ENCODE assay signal across 41 cellular contexts in the genomic region with DNA sequence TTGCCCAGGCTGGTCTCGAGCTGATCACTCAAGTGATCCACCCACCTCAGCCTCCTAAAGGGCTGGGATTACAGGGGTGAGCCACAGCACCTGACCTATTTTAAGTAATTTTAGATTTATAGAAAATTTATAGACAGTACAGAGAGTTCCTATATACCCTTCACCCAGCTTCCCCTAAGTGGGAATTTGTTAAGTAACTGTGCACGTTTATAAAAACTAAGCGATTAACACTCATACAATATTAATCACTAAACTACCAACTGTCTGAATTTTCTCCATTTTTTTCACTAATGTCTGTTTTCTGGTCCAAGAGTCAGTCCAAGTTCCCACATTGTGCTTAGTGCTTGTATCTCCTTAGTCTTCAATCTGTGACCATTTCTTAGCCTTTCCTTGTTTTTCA. TPM values are rescaled to one million over a fixed set of nuclear protein-coding genes. Genes with fewer than 3 reads are reported as not detected.
"Had no signal": no experiment of that assay in that cellular context is flagged by ENCODE, and none has a peak within 500 bp of the region (broad histone marks: within the 10 kb centered on the region; RNA-seq: fewer than 3 reads in every experiment).

No MANE protein-coding gene starts in this region.

- H3K36me3 Mint-ChIP-seq: activated naive CD4-positive, alpha-beta T cell treated with anti-CD3 and anti-CD28 coated beads, Interleukin-2, amount 10 ng/mL, durations not matched to agents 7 days and 5 days; activated naive CD4-positive, alpha-beta T cell treated with anti-CD3 and anti-CD28 coated beads, Interleukin-2, amount 50 U/mL, for 24 hours; activated naive CD4-positive, alpha-beta T cell treated with anti-CD3 and anti-CD28 coated beads, Interleukin-2, amount 50 U/mL, for 72 hours; activated naive CD8-positive, alpha-beta T cell; activated naive CD8-positive, alpha-beta T cell treated with anti-CD3 and anti-CD28 coated beads for 36 hours; activated naive CD8-positive, alpha-beta T cell treated with anti-CD3 and anti-CD28 coated beads, Interleukin-2, amount 10 ng/mL, durations not matched to agents 7 days and 5 days; brain had no signal

- H3K27me3 Mint-ChIP-seq: activated naive CD4-positive, alpha-beta T cell treated with anti-CD3 and anti-CD28 coated beads, Interleukin-2, amount 50 U/mL, for 24 hours; activated naive CD8-positive, alpha-beta T cell; activated naive CD8-positive, alpha-beta T cell treated with anti-CD3 and anti-CD28 coated beads for 36 hours; activated naive CD8-positive, alpha-beta T cell treated with anti-CD3 and anti-CD28 coated beads, Interleukin-2, amount 10 ng/mL, durations not matched to agents 7 days and 5 days; central memory CD8-positive, alpha-beta T cell had no signal

- H3K4me1 Mint-ChIP-seq: activated naive CD4-positive, alpha-beta T cell treated with anti-CD3 and anti-CD28 coated beads, Interleukin-2, amount 10 ng/mL, durations not matched to agents 7 days and 5 days; activated naive CD4-positive, alpha-beta T cell treated with anti-CD3 and anti-CD28 coated beads, Interleukin-2, amount 50 U/mL, for 24 hours; activated naive CD8-positive, alpha-beta T cell treated with anti-CD3 and anti-CD28 coated beads for 36 hours; activated naive CD8-positive, alpha-beta T cell treated with anti-CD3 and anti-CD28 coated beads, Interleukin-2, amount 10 ng/mL, durations not matched to agents 7 days and 5 days had no signal

- H3K27ac ChIP-seq: adrenal gland, ascending aorta, body of pancreas, brain microvascular endothelial cell, breast epithelium, cardiac muscle cell had no signal

- H3K27ac Mint-ChIP-seq: activated naive CD4-positive, alpha-beta T cell treated with anti-CD3 and anti-CD28 coated beads for 36 hours; activated naive CD4-positive, alpha-beta T cell treated with anti-CD3 and anti-CD28 coated beads, Interleukin-2, amount 10 ng/mL, durations not matched to agents 7 days and 5 days; activated naive CD4-positive, alpha-beta T cell treated with anti-CD3 and anti-CD28 coated beads, Interleukin-2, amount 50 U/mL, for 24 hours; activated naive CD4-positive, alpha-beta T cell treated with anti-CD3 and anti-CD28 coated beads, Interleukin-2, amount 50 U/mL, for 72 hours; activated naive CD8-positive, alpha-beta T cell; activated naive CD8-positive, alpha-beta T cell treated with anti-CD3 and anti-CD28 coated beads for 36 hours; activated naive CD8-positive, alpha-beta T cell treated with anti-CD3 and anti-CD28 coated beads, Interleukin-2, amount 10 ng/mL, durations not matched to agents 7 days and 5 days; activated naive CD8-positive, alpha-beta T cell treated with anti-CD3 and anti-CD28 coated beads, Interleukin-2, amount 50 U/mL, for 24 hours; activated T-cell treated with anti-CD3 and anti-CD28 coated beads, Interleukin-2, amount 50 U/mL, for 24 hours; activated T-helper 1 cell treated with anti-CD3 and anti-CD28 coated beads, Interleukin-12 subunit alpha, Interleukin-12 subunit beta, Interleukin-2, Interleukin-4 antibody, amounts not matched to agents 30 ng/mL and 10 ng/mL and 1 ng/mL, durations not matched to agents 14 hours and 24 hours and 36 hours; activated T-helper 17 cell treated with anti-CD3 and anti-CD28 coated beads, Interleukin-2, amount 50 U/mL, for 72 hours; activated T-helper 2 cell treated with anti-CD3 and anti-CD28 coated beads, Interferon-gamma antibody, Interleukin-2, Interleukin-4, amounts not matched to agents 10 μg/mL and 5 μg/mL and 100 μg/mL, durations not matched to agents 14 hours and 24 hours and 36 hours; brain had no signal

- FAIRE-seq: bronchial epithelial cell had no signal

- DNase-seq: activated effector memory CD4-positive, alpha-beta T cell treated with anti-CD3 and anti-CD28 coated beads, Interleukin-2, amount 50 U/mL, for 16 hours; activated effector memory CD4-positive, alpha-beta T cell treated with Interleukin-2 at 50 U/mL for 16 hours; activated gamma-delta T cell; activated gamma-delta T cell treated with Interleukin-2 at 50 U/mL for 16 hours; activated naive CD4-positive, alpha-beta T cell; activated naive CD4-positive, alpha-beta T cell treated with anti-CD3 and anti-CD28 coated beads for 36 hours; activated naive CD4-positive, alpha-beta T cell treated with anti-CD3 and anti-CD28 coated beads, Interleukin-2, amount 10 ng/mL, durations not matched to agents 7 days and 5 days; activated naive CD4-positive, alpha-beta T cell treated with anti-CD3 and anti-CD28 coated beads, Interleukin-2, amount 50 U/mL, for 16 hours; activated naive CD4-positive, alpha-beta T cell treated with Interleukin-2 at 50 U/mL for 16 hours; activated naive CD8-positive, alpha-beta T cell treated with anti-CD3 and anti-CD28 coated beads for 36 hours; activated naive CD8-positive, alpha-beta T cell treated with anti-CD3 and anti-CD28 coated beads, Interleukin-2, amount 10 ng/mL, durations not matched to agents 7 days and 5 days; activated naive CD8-positive, alpha-beta T cell treated with anti-CD3 and anti-CD28 coated beads, Interleukin-2, amount 50 U/mL, for 24 hours; activated T-cell treated with anti-CD3 and anti-CD28 coated beads, Interleukin-2, amount 50 U/mL, for 1 hour; activated T-cell treated with anti-CD3 and anti-CD28 coated beads, Interleukin-2, amount 50 U/mL, for 24 hours; activated T-cell treated with anti-CD3 and anti-CD28 coated beads, Interleukin-2, amount 50 U/mL, for 4 hours; activated T-cell treated with anti-CD3 and anti-CD28 coated beads, Interleukin-2, amount 50 U/mL, for 48 hours; adrenal gland; amniotic stem cell; amygdala; anterior cingulate cortex; aorta; body of pancreas; brain microvascular endothelial cell; caudate nucleus; central memory CD4-positive, alpha-beta T cell; cerebellar nuclear complex had no signal

- H3K4me3 Mint-ChIP-seq: activated naive CD4-positive, alpha-beta T cell treated with anti-CD3 and anti-CD28 coated beads for 36 hours; activated naive CD4-positive, alpha-beta T cell treated with anti-CD3 and anti-CD28 coated beads, Interleukin-2, amount 10 ng/mL, durations not matched to agents 7 days and 5 days; activated naive CD4-positive, alpha-beta T cell treated with anti-CD3 and anti-CD28 coated beads, Interleukin-2, amount 50 U/mL, for 24 hours; activated naive CD8-positive, alpha-beta T cell; activated naive CD8-positive, alpha-beta T cell treated with anti-CD3 and anti-CD28 coated beads for 36 hours; activated naive CD8-positive, alpha-beta T cell treated with anti-CD3 and anti-CD28 coated beads, Interleukin-2, amount 10 ng/mL, durations not matched to agents 7 days and 5 days; activated naive CD8-positive, alpha-beta T cell treated with anti-CD3 and anti-CD28 coated beads, Interleukin-2, amount 50 U/mL, for 24 hours; activated T-cell treated with anti-CD3 and anti-CD28 coated beads, Interleukin-2, amount 50 U/mL, for 24 hours; activated T-cell treated with anti-CD3 and anti-CD28 coated beads, Interleukin-2, amount 50 U/mL, for 4 hours; activated T-helper 1 cell treated with anti-CD3 and anti-CD28 coated beads, Interleukin-12 subunit alpha, Interleukin-12 subunit beta, Interleukin-2, Interleukin-4 antibody, amounts not matched to agents 30 ng/mL and 10 ng/mL and 1 ng/mL, durations not matched to agents 14 hours and 24 hours and 36 hours; activated T-helper 17 cell treated with anti-CD3 and anti-CD28 coated beads, Interleukin-2, amount 50 U/mL, for 72 hours; brain; central memory CD8-positive, alpha-beta T cell had no signal

- H3K9me3 ChIP-seq: adrenal gland, ascending aorta, body of pancreas, breast epithelium had no signal

- H3K36me3 ChIP-seq: adrenal gland, ascending aorta, brain microvascular endothelial cell, breast epithelium, cardiac muscle cell had no signal

- H3K4me1 ChIP-seq: adrenal gland, ascending aorta, body of pancreas, breast epithelium had no signal

- H3K27me3 ChIP-seq: adrenal gland, ascending aorta, body of pancreas, brain microvascular endothelial cell, breast epithelium, cardiac muscle cell had no signal

- H3K4me3 ChIP-seq: adrenal gland, ascending aorta, body of pancreas, breast epithelium, cardiac muscle cell had no signal

- H3K9me3 Mint-ChIP-seq: activated naive CD4-positive, alpha-beta T cell treated with anti-CD3 and anti-CD28 coated beads for 36 hours; activated naive CD4-positive, alpha-beta T cell treated with anti-CD3 and anti-CD28 coated beads, Interleukin-2, amount 10 ng/mL, durations not matched to agents 7 days and 5 days; activated naive CD4-positive, alpha-beta T cell treated with anti-CD3 and anti-CD28 coated beads, Interleukin-2, amount 50 U/mL, for 24 hours; activated naive CD4-positive, alpha-beta T cell treated with anti-CD3 and anti-CD28 coated beads, Interleukin-2, amount 50 U/mL, for 72 hours; activated naive CD8-positive, alpha-beta T cell treated with anti-CD3 and anti-CD28 coated beads for 36 hours; activated naive CD8-positive, alpha-beta T cell treated with anti-CD3 and anti-CD28 coated beads, Interleukin-2, amount 10 ng/mL, durations not matched to agents 7 days and 5 days; activated naive CD8-positive, alpha-beta T cell treated with anti-CD3 and anti-CD28 coated beads, Interleukin-2, amount 50 U/mL, for 24 hours; activated T-cell treated with anti-CD3 and anti-CD28 coated beads, Interleukin-2, amount 50 U/mL, for 24 hours; activated T-cell treated with anti-CD3 and anti-CD28 coated beads, Interleukin-2, amount 50 U/mL, for 4 hours; activated T-helper 1 cell treated with anti-CD3 and anti-CD28 coated beads, Interleukin-12 subunit alpha, Interleukin-12 subunit beta, Interleukin-2, Interleukin-4 antibody, amounts not matched to agents 30 ng/mL and 10 ng/mL and 1 ng/mL, durations not matched to agents 14 hours and 24 hours and 36 hours; activated T-helper 17 cell treated with anti-CD3 and anti-CD28 coated beads, Interleukin-2, amount 50 U/mL, for 72 hours; activated T-helper 2 cell treated with anti-CD3 and anti-CD28 coated beads, Interferon-gamma antibody, Interleukin-2, Interleukin-4, amounts not matched to agents 10 μg/mL and 5 μg/mL and 100 μg/mL, durations not matched to agents 14 hours and 24 hours and 36 hours; central memory CD8-positive, alpha-beta T cell had no signal

- ATAC-seq: activated naive CD4-positive, alpha-beta T cell treated with anti-CD3 and anti-CD28 coated beads, Interleukin-2, amount 50 U/mL, for 72 hours; activated naive CD8-positive, alpha-beta T cell treated with anti-CD3 and anti-CD28 coated beads, Interleukin-2, amount 50 U/mL, for 24 hours; activated T-cell treated with anti-CD3 and anti-CD28 coated beads, Interleukin-2, amount 50 U/mL, for 4 hours; activated T-helper 17 cell treated with anti-CD3 and anti-CD28 coated beads, Interleukin-2, amount 50 U/mL, for 72 hours; body of pancreas had no signal

RNA-seq across cellular contexts. Expression of a gene that starts 5.5 kb away (rescaled TPM):
- total RNA-seq: activated naive CD4-positive, alpha-beta T cell treated with anti-CD3 and anti-CD28 coated beads for 36 hours; activated naive CD8-positive, alpha-beta T cell treated with anti-CD3 and anti-CD28 coated beads for 36 hours; activated naive CD8-positive, alpha-beta T cell treated with anti-CD3 and anti-CD28 coated beads, Interleukin-2, amount 10 ng/mL, durations not matched to agents 7 days and 5 days; activated T-helper 17 cell treated with anti-CD3 and anti-CD28 coated beads, Interleukin-2, amount 50 U/mL, for 72 hours; adrenal gland; aorta; ascending aorta; body of pancreas; breast epithelium; bronchial epithelial cell; cardiac muscle cell; cardiac septum; cerebellum; chondrocyte had no signal

RNA-seq across cellular contexts. Expression of a gene that starts 14.4 kb away (rescaled TPM):
- total RNA-seq: activated T-helper 17 cell treated with anti-CD3 and anti-CD28 coated beads, Interleukin-2, amount 50 U/mL, for 72 hours; aorta; ascending aorta had no signal

RNA-seq across cellular contexts. Expression of a gene that starts 35.0 kb away (rescaled TPM):
- total RNA-seq: aorta, ascending aorta, body of pancreas, cardiac septum had no signal
